In the genomic region with DNA sequence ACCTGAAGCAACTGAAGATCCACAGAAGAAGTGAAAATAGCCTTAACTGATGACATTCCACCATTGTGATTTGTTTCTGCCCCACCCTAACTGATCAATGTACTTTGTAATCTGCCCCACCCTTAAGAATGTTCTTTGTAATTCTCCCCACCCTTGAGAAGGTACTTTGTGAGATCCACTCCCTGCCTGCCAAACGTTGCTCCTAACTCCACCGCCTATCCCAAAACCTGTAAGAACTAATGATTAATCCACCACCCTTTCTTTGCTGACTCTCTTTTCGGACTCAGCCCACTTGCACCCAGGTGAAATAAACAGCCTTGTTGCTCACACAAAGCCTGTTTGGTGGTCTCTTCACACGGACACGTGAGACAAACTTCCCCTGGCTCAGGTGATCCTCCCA, we compare ENCODE assay signal across 5 cellular contexts. TPM values are rescaled to one million over a fixed set of nuclear protein-coding genes. Genes with fewer than 3 reads are reported as not detected.
"Had no signal": no experiment of that assay in that cellular context is flagged by ENCODE, and none has a peak within 500 bp of the region (broad histone marks: within the 10 kb centered on the region; RNA-seq: fewer than 3 reads in every experiment).

No MANE protein-coding gene starts in this region.

RNA-seq across cellular contexts. Expression of gene CDH16, which starts 22.0 kb away (rescaled TPM):
- total RNA-seq: activated CD8-positive, alpha-beta T cell treated with anti-CD3 and anti-CD28 coated beads, Interleukin-2, amount 10 ng/mL, durations not matched to agents 7 days and 5 days; aorta; K562; SK-MEL-5; WTC11 had no signal

RNA-seq across cellular contexts. Expression of gene RRAD, which starts 28.7 kb away (rescaled TPM):
- total RNA-seq: SK-MEL-5 had no signal
